ENCODE assay signal across 13 cellular contexts in genomic region chr1:178417858-178418257, GRCh38.
DNase-seq lines count a peak whose midpoint lies in the region; ATAC-seq, FAIRE-seq and TF ChIP-seq lines count a peak whose summit lies in the region.
"Had no signal": no experiment of that assay in that cellular context is flagged by ENCODE, and none has a peak within 500 bp of the region (broad histone marks: within the 10 kb centered on the region; RNA-seq: fewer than 3 reads in every experiment).

No MANE protein-coding gene starts in this region.

- H3K27me3 ChIP-seq in BE2C (no peaks in the 10 kb centered on the region), right atrium auricular region (no peaks in the 10 kb centered on the region)

- H3K36me3 ChIP-seq in BE2C (no peaks in the 10 kb centered on the region), right atrium auricular region (no peaks in the 10 kb centered on the region)
- H3K36me3 ChIP-seq: prostate gland had no signal

- H3K9me3 ChIP-seq in BE2C (no peaks in the 10 kb centered on the region), right atrium auricular region (no peaks in the 10 kb centered on the region)
- H3K9me3 ChIP-seq: prostate gland had no signal

- no peak for ATAC-seq in HG03025 (IDR thresholded peaks at IDR 0.05; ENCODE audit: low FRiP score, unreplicated experiment)

- TF ChIP-seq CTCF in epithelial cell of proximal tubule (conservative IDR thresholded peaks at IDR 0.05; ENCODE audit: low read depth, low read length) (no peak), BE2C (IDR thresholded peaks at IDR 0.05; ENCODE audit: low read depth, low read length) (no peak), right atrium auricular region (IDR thresholded peaks at IDR 0.05) (no peak)

- H3K4me3 ChIP-seq in epithelial cell of proximal tubule (ENCODE audit: low read depth, low read length) (no peak overlapping the region), skeletal muscle cell (ENCODE audit: low read depth, low read length) (no peak overlapping the region), BE2C (ENCODE audit: low read depth, low read length) (no peak overlapping the region), right atrium auricular region (no peak overlapping the region)
- H3K4me3 ChIP-seq: prostate gland had no signal

- FAIRE-seq in RCC 7860 (lab: Jason Lieb, UNC), result peak; percentile 87
- FAIRE-seq: frontal cortex had no signal

- H3K4me1 ChIP-seq in BE2C, result no peaks in the 10 kb centered on the region
- H3K4me1 ChIP-seq in right atrium auricular region, result no peaks in the 10 kb centered on the region
- H3K4me1 ChIP-seq: prostate gland had no signal

- H3K27ac ChIP-seq in right atrium auricular region, result no peak overlapping the region
- H3K27ac ChIP-seq: prostate gland had no signal

- peak; percentile 31 for DNase-seq in GM03348 (ENCODE audit: low spot score)
- peak; percentile 77 for DNase-seq in RCC 7860 (ENCODE audit: low spot score)
- peak; percentile 37 for DNase-seq in epithelial cell of proximal tubule (ENCODE audit: low read depth)
- DNase-seq in skeletal muscle cell (ENCODE audit: low read depth), result peak; percentile 43
- no peak for DNase-seq in BE2C
- DNase-seq in right atrium auricular region (ENCODE audit: low spot score), result no peak
- DNase-seq in activated naive CD4-positive, alpha-beta T cell treated with anti-CD3 and anti-CD28 coated beads, Interleukin-2, amount 50 U/mL, for 16 hours, result no peak
- DNase-seq: amygdala, GF-D8, mesendoderm had no signal

Comparison
In these comparisons a context has a peak if more than half of its experiments do, and no peak if none do; other contexts are left out.
1. DNase-seq: peak in GM03348 (single experiment), RCC 7860 (single experiment), epithelial cell of proximal tubule (single experiment) and skeletal muscle cell (single experiment); none in BE2C (single experiment), right atrium auricular region (single experiment) and activated naive CD4-positive, alpha-beta T cell treated with anti-CD3 and anti-CD28 coated beads, Interleukin-2, amount 50 U/mL, for 16 hours (single experiment).